In genomic region chr2:175630319-175631246, GRCh38 we compare ENCODE assay signal across 13 cellular contexts.
A peak's percentile ranks its signal among the peaks of the same experiment; 100 is the strongest.
DNase-seq lines count a peak whose midpoint lies in the region; ATAC-seq and TF ChIP-seq lines count a peak whose summit lies in the region.
"Had no signal": no experiment of that assay in that cellular context is flagged by ENCODE, and none has a peak within 500 bp of the region (broad histone marks: within the 10 kb centered on the region; RNA-seq: fewer than 3 reads in every experiment).

No MANE protein-coding gene starts in this region.

- CTCF ChIA-PET in WTC11 (lab: Charles Lee), result no interaction called here
- CTCF ChIA-PET in CD4-positive, alpha-beta T cell (lab: Charles Lee), result no interaction called here

- peak overlapping the region; percentile 23 to 49 for H3K27ac ChIP-seq in mucosa of rectum (ENCODE audit: low read depth in 2 of 2, low read length in 2 of 2)
- H3K27ac ChIP-seq in CD4-positive, alpha-beta T cell (ENCODE audit: low read depth, low read length), result no peak overlapping the region
- H3K27ac ChIP-seq: BLaER1, ovary, suprapubic skin had no signal

- H3K27ac Mint-ChIP-seq in WTC11, result no peak overlapping the region
- no peak overlapping the region for H3K27ac Mint-ChIP-seq in CD4-positive, alpha-beta T cell

- peak; percentile 41 for ATAC-seq in WTC11
- no peak for ATAC-seq in activated CD4-positive, CD25-positive, alpha-beta regulatory T cell treated with anti-CD3 and anti-CD28 coated beads, Interleukin-2, amount 50 U/mL, for 24 hours
- ATAC-seq in CD4-positive, alpha-beta T cell (ENCODE audit: poor library complexity), result no peak

- no peak overlapping the region for H3K9ac ChIP-seq in mucosa of rectum (ENCODE audit: low read depth in 1 of 2, low read length in 2 of 2)
- H3K9ac ChIP-seq: BLaER1 had no signal

- POLR2A ChIA-PET in WTC11 (lab: Charles Lee), result interaction anchor here (0.5 to 0.6 kb wide), 2 partner anchors 12 to 22 kb away, joined by 3 read pairs; no protein-coding TSS in a partner anchor
- POLR2A ChIA-PET in CD4-positive, alpha-beta T cell (lab: Charles Lee), result no interaction called here

- peak; percentile 8 for DNase-seq in KBM-7
- peak; percentile 59 for DNase-seq in NCI-H2196 treated with DMSO at 0.1 percent for 48 hours (lab: John Stamatoyannopoulos, UW; ENCODE audit: unreplicated experiment)
- DNase-seq in WTC11 (ENCODE audit: low spot score), result no peak
- no peak for DNase-seq in SW 1271 (lab: John Stamatoyannopoulos, UW)
- DNase-seq in stimulated activated CD4-positive, alpha-beta T cell treated with anti-CD3 and anti-CD28 coated beads, Interleukin-4, amount 100 ng/mL, for 24 hours, result no peak
- DNase-seq in CD4-positive, alpha-beta T cell, result no peak
- DNase-seq: activated T-cell treated with anti-CD3 and anti-CD28 coated beads, Interleukin-2, amount 50 U/mL, for 1 hour; NK-92 treated with Interleukin-12 subunit alpha and Interleukin-12 subunit beta, amount 100 ng/mL, for 24 hours; ovary had no signal

- no peaks in the 10 kb centered on the region for H3K36me3 Mint-ChIP-seq in WTC11
- H3K36me3 Mint-ChIP-seq in CD4-positive, alpha-beta T cell (ENCODE audit: low read depth), result no peaks in the 10 kb centered on the region

- TF ChIP-seq CTCF in WTC11 (IDR thresholded peaks at IDR 0.05), result no peak
- no peak for TF ChIP-seq CTCF in CD4-positive, alpha-beta T cell (IDR thresholded peaks at IDR 0.05)

- no peaks in the 10 kb centered on the region for H3K27me3 ChIP-seq in mucosa of rectum (ENCODE audit: control insufficient read depth in 2 of 2, insufficient read depth in 2 of 2, low read length in 2 of 2)
- H3K27me3 ChIP-seq in CD4-positive, alpha-beta T cell (ENCODE audit: control insufficient read depth, insufficient read depth, low read length), result peaks cover 8% of the 10 kb centered on the region
- H3K27me3 ChIP-seq: BLaER1, ovary, suprapubic skin had no signal

- H3K4me1 ChIP-seq in mucosa of rectum (ENCODE audit: control insufficient read depth in 2 of 2, insufficient read depth in 2 of 2, low read length in 2 of 2), result peaks cover 15 to 20% of the 10 kb centered on the region in 2 donors
- H3K4me1 ChIP-seq: BLaER1, suprapubic skin had no signal

- in situ Hi-C loops in KBM-7 (cut with MboI; ENCODE audit: low pct_unique_long_range_greater_than_20kb, low sequenced_read_pairs), result no loop called here

- intact Hi-C loops in CD4-positive, alpha-beta T cell (cut with DNase I, micrococcal nuclease), result no loop called here

- peak overlapping the region in 1 of 2 donors; percentile 16 for H3K4me3 ChIP-seq in mucosa of rectum (ENCODE audit: low read length in 2 of 2)
- H3K4me3 ChIP-seq: BLaER1, ovary, suprapubic skin had no signal

- 0 out of 2 replicates have a peak, but pooled peaks cover 5% of the 10 kb centered on the region for H3K4me1 Mint-ChIP-seq in WTC11
- no peaks in the 10 kb centered on the region for H3K4me1 Mint-ChIP-seq in CD4-positive, alpha-beta T cell (ENCODE audit: low read depth)

- peaks cover 8% of the 10 kb centered on the region for H3K9me3 Mint-ChIP-seq in WTC11
- H3K9me3 Mint-ChIP-seq in CD4-positive, alpha-beta T cell, result no peaks in the 10 kb centered on the region

- no peaks in the 10 kb centered on the region for H3K27me3 Mint-ChIP-seq in WTC11 (ENCODE audit: low read depth)
- peaks cover 10% of the 10 kb centered on the region for H3K27me3 Mint-ChIP-seq in CD4-positive, alpha-beta T cell

- no peaks in the 10 kb centered on the region for H3K36me3 ChIP-seq in mucosa of rectum (ENCODE audit: control insufficient read depth in 2 of 2, insufficient read depth in 2 of 2, low read length in 2 of 2)
- H3K36me3 ChIP-seq: BLaER1, ovary, suprapubic skin had no signal

- no peak overlapping the region for H3K4me3 Mint-ChIP-seq in WTC11
- H3K4me3 Mint-ChIP-seq in CD4-positive, alpha-beta T cell, result no peak overlapping the region

- H3K9me3 ChIP-seq in mucosa of rectum (ENCODE audit: control insufficient read depth in 2 of 2, low read length in 2 of 2), result no peaks in the 10 kb centered on the region
- no peaks in the 10 kb centered on the region for H3K9me3 ChIP-seq in CD4-positive, alpha-beta T cell (ENCODE audit: control insufficient read depth, low read length)
- H3K9me3 ChIP-seq: BLaER1, ovary, suprapubic skin had no signal

TF ChIP-seq in WTC11, 78 proteins besides CTCF, POLR2A, EP300 and RAD21 (continues in another document):
- TF ChIP-seq E2F4 (CRISPR knock-in tag; IDR thresholded peaks at IDR 0.05; ENCODE audit: borderline replicate concordance, low read depth) (no peak), NR2C2 (CRISPR knock-in tag; IDR thresholded peaks at IDR 0.05) (no peak), ZNF317 (CRISPR knock-in tag; IDR thresholded peaks at IDR 0.05; ENCODE audit: borderline replicate concordance, low read depth) (no peak), ZNF512 (CRISPR knock-in tag; IDR thresholded peaks at IDR 0.05; ENCODE audit: borderline replicate concordance) (no peak), CDX4 (CRISPR knock-in tag; IDR thresholded peaks at IDR 0.05; ENCODE audit: borderline replicate concordance) (no peak), ATF1 (CRISPR knock-in tag; IDR thresholded peaks at IDR 0.05) (no peak), E2F1 (CRISPR knock-in tag; IDR thresholded peaks at IDR 0.05) (no peak), CREB1 (CRISPR knock-in tag; IDR thresholded peaks at IDR 0.05) (no peak), ERG (CRISPR knock-in tag; IDR thresholded peaks at IDR 0.05) (no peak), AR (CRISPR knock-in tag; IDR thresholded peaks at IDR 0.05) (no peak), ZNF219 (CRISPR knock-in tag; IDR thresholded peaks at IDR 0.05; ENCODE audit: borderline replicate concordance) (no peak)

Comparison
In these comparisons a context has a peak if more than half of its experiments do, and no peak if none do; other contexts are left out.
1. DNase-seq: peak in KBM-7 (single experiment) and NCI-H2196 treated with DMSO at 0.1 percent for 48 hours (single experiment); none in WTC11 (single experiment), SW 1271 (0 of 2), stimulated activated CD4-positive, alpha-beta T cell treated with anti-CD3 and anti-CD28 coated beads, Interleukin-4, amount 100 ng/mL, for 24 hours (single experiment) and CD4-positive, alpha-beta T cell (0 of 10).